16 cellular contexts compared by ENCODE assay signal in genomic region chrX:12867746-12868145, GRCh38. TPM values are rescaled to one million over a fixed set of nuclear protein-coding genes. Genes with fewer than 3 reads are reported as not detected.
DNase-seq lines count a peak whose midpoint lies in the region; ATAC-seq, FAIRE-seq and TF ChIP-seq lines count a peak whose summit lies in the region.
"Had no signal": no experiment of that assay in that cellular context is flagged by ENCODE, and none has a peak within 500 bp of the region (broad histone marks: within the 10 kb centered on the region; RNA-seq: fewer than 3 reads in every experiment).

No MANE protein-coding gene starts in this region.

- no peaks in the 10 kb centered on the region for H4K20me1 ChIP-seq in OCI-LY1 (ENCODE audit: insufficient read depth, low read length)

- H3K9me3 Mint-ChIP-seq in CD14-positive monocyte (peaks cover 0 to 24% (median 12%) of the 10 kb centered on the region in 7 donors), nephron (peaks cover 23% of the 10 kb centered on the region)

- H3K79me2 ChIP-seq in OCI-LY1 (ENCODE audit: insufficient read depth, low read length), result no peaks in the 10 kb centered on the region

- peak overlapping the region; percentile 42 for H3K4me3 ChIP-seq in OCI-LY1 (ENCODE audit: low read depth, low read length, poor library complexity, severe bottlenecking)

- H3K27ac Mint-ChIP-seq in CD14-positive monocyte, result peak overlapping the region; percentile 90 to 95 (median 93)
- H3K27ac Mint-ChIP-seq in nephron, result peak overlapping the region in 2 of 3 experiments; percentile 42 to 76

- H3K9me2 ChIP-seq in OCI-LY1 (ENCODE audit: low read depth, low read length), result no peaks in the 10 kb centered on the region

- intact Hi-C loops in CD14-positive monocyte (cut with micrococcal nuclease), result no loop called here
- intact Hi-C loops in head of caudate nucleus (cut with DNase I), result no loop called here

- no peak for TF ChIP-seq POLR2A in GM12891 (IDR thresholded peaks at IDR 0.05; ENCODE audit: low read depth, low read length)

- peak overlapping the region; percentile 59 for H3K27ac ChIP-seq in OCI-LY1 (ENCODE audit: low read depth, low read length, poor library complexity, severe bottlenecking)
- H3K27ac ChIP-seq: neutrophil had no signal

- H2AFZ ChIP-seq in OCI-LY1 (ENCODE audit: low read length), result no peak overlapping the region

- H3K4me2 ChIP-seq in OCI-LY1 (ENCODE audit: low read length), result peak overlapping the region; percentile 67

- H3K4me3 Mint-ChIP-seq in CD14-positive monocyte (peak overlapping the region; percentile 81 to 96), nephron (no peak overlapping the region)

- H3F3A ChIP-seq in OCI-LY1 (ENCODE audit: insufficient read depth, low read length), result no peaks in the 10 kb centered on the region

- FAIRE-seq in GM12891 (lab: Jason Lieb, UNC), result peak; percentile 96

- H3K27me3 Mint-ChIP-seq in CD14-positive monocyte (ENCODE audit: low read depth in 3 of 3) (peaks cover 0 to 7% (median 0%) of the 10 kb centered on the region in 3 donors), nephron (ENCODE audit: low read depth) (no peaks in the 10 kb centered on the region)

- H3K36me3 ChIP-seq in OCI-LY1 (ENCODE audit: insufficient read depth, low read length), result no peaks in the 10 kb centered on the region
- H3K36me3 ChIP-seq: neutrophil had no signal

- no peaks in the 10 kb centered on the region for H3K9me3 ChIP-seq in OCI-LY1 (ENCODE audit: low read length)
- H3K9me3 ChIP-seq: neutrophil had no signal

- peak overlapping the region; percentile 49; the same call in 1 of the 2 replicates for H3K9ac ChIP-seq in OCI-LY1 (ENCODE audit: low read length)

- ATAC-seq in GM21576 (IDR thresholded peaks at IDR 0.05; ENCODE audit: unreplicated experiment), result no peak
- ATAC-seq: activated CD4-positive, CD25-positive, alpha-beta regulatory T cell treated with anti-CD3 and anti-CD28 coated beads, Interleukin-2, amount 50 U/mL, for 24 hours had no signal

- no peaks in the 10 kb centered on the region for H3K27me3 ChIP-seq in OCI-LY1 (ENCODE audit: insufficient read depth, low read length)
- H3K27me3 ChIP-seq: neutrophil had no signal

- TF ChIP-seq CTCF in CD14-positive monocyte (IDR thresholded peaks at IDR 0.05), result no peak
- TF ChIP-seq CTCF in OCI-LY1 (IDR thresholded peaks at IDR 0.05; ENCODE audit: low read length), result no peak
- no peak for TF ChIP-seq CTCF in nephron (IDR thresholded peaks at IDR 0.05; ENCODE audit: unreplicated experiment in 3 of 3)

- H3K4me1 Mint-ChIP-seq in CD14-positive monocyte (peaks cover 60% of the 10 kb centered on the region), nephron (peaks cover 9% of the 10 kb centered on the region)

- H3K36me3 Mint-ChIP-seq in CD14-positive monocyte (peaks cover 12 to 21% of the 10 kb centered on the region in 2 donors), nephron (ENCODE audit: low read depth) (no peaks in the 10 kb centered on the region)

- DNase-seq in CD14-positive monocyte (ENCODE audit: low spot score), result no peak
- no peak for DNase-seq in GM12891 (ENCODE audit: insufficient read length, low spot score)
- no peak for DNase-seq in GM19238 (ENCODE audit: insufficient read length, low spot score)
- no peak for DNase-seq in head of caudate nucleus
- DNase-seq: activated gamma-delta T cell, AML-193, aorta, cerebellar nuclear complex, DMS 273 treated with DMSO at 0.1 percent for 48 hours, NCI-H2081, retina had no signal

- H3K4me1 ChIP-seq in OCI-LY1 (ENCODE audit: insufficient read depth, low read length, severe bottlenecking), result peaks cover 42% of the 10 kb centered on the region

TF ChIP-seq in GM12891, 5 proteins besides CTCF, POLR2A, EP300 and RAD21:
- TF ChIP-seq PAX5 (IDR thresholded peaks at IDR 0.05; ENCODE audit: insufficient read depth, low read length, severe bottlenecking), result no peak
- no peak for TF ChIP-seq TAF1 (IDR thresholded peaks at IDR 0.05; ENCODE audit: low read depth, low read length)
- TF ChIP-seq SPI1 (IDR thresholded peaks at IDR 0.05; ENCODE audit: low read depth, low read length), result no peak
- no peak for TF ChIP-seq POU2F2 (IDR thresholded peaks at IDR 0.05; ENCODE audit: low read depth, low read length)
- TF ChIP-seq POLR2AphosphoS5 (IDR thresholded peaks at IDR 0.05; ENCODE audit: low read depth, low read length), result no peak

RNA-seq across cellular contexts. Expression of gene TLR7, which starts 0.9 kb away (rescaled TPM):
- polyA plus RNA-seq in CD14-positive monocyte, result 10 to 100 TPM; 23.0 to 27.3 TPM
- 11.8 TPM for polyA plus RNA-seq in GM12891 (2012; ENCODE audit: low read depth, missing spikeins)

RNA-seq across cellular contexts. Expression of gene TLR8, which starts 38.7 kb away (rescaled TPM):
- polyA plus RNA-seq in CD14-positive monocyte, result 10 to 100 TPM; 48.5 to 61.9 TPM
- polyA plus RNA-seq in GM12891 (2012; ENCODE audit: low read depth, missing spikeins), result not detected

Comparison
In these comparisons a context has a peak if more than half of its experiments do, and no peak if none do; other contexts are left out.
1. H3K4me3 Mint-ChIP-seq: peak in CD14-positive monocyte (2 of 2); none in nephron (0 of 3).